8 cellular contexts compared by ENCODE assay signal in the genomic region with DNA sequence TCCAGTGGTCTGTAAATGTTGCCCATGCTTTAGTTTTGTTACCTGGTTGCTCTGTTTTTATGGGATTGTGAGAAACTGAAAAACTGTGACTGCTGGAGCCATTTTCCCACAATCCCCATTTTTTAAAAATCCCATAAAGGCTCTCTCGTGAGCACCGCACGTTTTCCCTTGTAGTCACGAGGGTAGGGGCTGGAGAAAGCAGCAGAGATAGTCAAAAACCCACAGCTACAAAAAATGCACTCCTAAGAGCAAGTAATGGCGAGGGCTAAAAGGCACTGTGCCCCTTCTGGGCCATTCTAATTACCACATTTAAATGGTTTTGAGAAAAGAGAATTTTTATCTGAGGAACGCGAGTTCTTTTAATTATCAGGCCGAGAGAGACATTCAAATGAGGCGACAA. TPM values are rescaled to one million over a fixed set of nuclear protein-coding genes. Genes with fewer than 3 reads are reported as not detected.
DNase-seq lines count a peak whose midpoint lies in the region; ATAC-seq and TF ChIP-seq lines count a peak whose summit lies in the region.

No MANE protein-coding gene starts in this region.

- ATAC-seq in PC-3, result no peak
- no peak for ATAC-seq in psoas muscle
- ATAC-seq in HG02884 (IDR thresholded peaks at IDR 0.05; ENCODE audit: unreplicated experiment), result no peak

- H3K79me2 ChIP-seq in PC-3 (ENCODE audit: low read length), result peaks cover 52% of the 10 kb centered on the region

- BruUV-seq in PC-3 (replicated peaks; lab: Mats Ljungman, UMichigan), result no TSS peak

- peaks cover 24% of the 10 kb centered on the region for H4K20me1 ChIP-seq in PC-3 (ENCODE audit: low read length)

- no peak overlapping the region for H3K27ac ChIP-seq in PC-3 (ENCODE audit: low read length)
- peak overlapping the region; percentile 97 for H3K27ac ChIP-seq in psoas muscle

- H3F3A ChIP-seq in PC-3 (ENCODE audit: low read length, unreplicated experiment), result no peaks in the 10 kb centered on the region

- 87 to 90% (median 88%) methylated on average over 9 of the region's 9 CpGs for WGBS in psoas muscle, 3 donors

- no peak overlapping the region for H2AFZ ChIP-seq in PC-3 (ENCODE audit: low read length)

- TF ChIP-seq CTCF in PC-3 (conservative IDR thresholded peaks at IDR 0.05; ENCODE audit: low read depth, low read length), result no peak
- TF ChIP-seq CTCF in epithelial cell of esophagus (IDR thresholded peaks at IDR 0.05; ENCODE audit: insufficient read depth, low read depth, low read length, missing control alignments), result no peak
- TF ChIP-seq CTCF in psoas muscle (IDR thresholded peaks at IDR 0.05), result no peak

- peak overlapping the region; percentile 97; the same call in 1 of the 2 replicates for H3K9ac ChIP-seq in PC-3 (ENCODE audit: low read length)

- H3K4me1 ChIP-seq in PC-3 (ENCODE audit: insufficient read depth, low read length), result peaks cover 30% of the 10 kb centered on the region
- peaks cover 26% of the 10 kb centered on the region for H3K4me1 ChIP-seq in psoas muscle
- H3K4me1 ChIP-seq in HAP-1, result peaks cover 6% of the 10 kb centered on the region

- no peak for DNase-seq in PC-3
- no peak for DNase-seq in epithelial cell of esophagus (ENCODE audit: low read depth)
- no peak for DNase-seq in psoas muscle
- no peak for DNase-seq in DMS114 treated with DMSO at 0.1 percent for 48 hours (lab: John Stamatoyannopoulos, UW; ENCODE audit: unreplicated experiment)
- DNase-seq in putamen (ENCODE audit: low spot score), result no peak
- DNase-seq in HAP-1 (ENCODE audit: low spot score in 2 of 2), result no peak

- H3K9me3 ChIP-seq in PC-3 (ENCODE audit: low read length), result no peaks in the 10 kb centered on the region
- no peaks in the 10 kb centered on the region for H3K9me3 ChIP-seq in psoas muscle
- peaks cover 3% of the 10 kb centered on the region for H3K9me3 ChIP-seq in HAP-1

- POLR2A ChIA-PET in PC-3 (lab: Charles Lee; ENCODE audit: unreplicated experiment), result no interaction called here

- H3K4me2 ChIP-seq in PC-3 (ENCODE audit: low read length), result peak overlapping the region; percentile 89

- no peaks in the 10 kb centered on the region for H3K9me2 ChIP-seq in PC-3 (replicated peaks; ENCODE audit: low read length)

- in situ Hi-C loops in HAP-1 (cut with MboI; ENCODE audit: low sequenced_read_pairs), result no loop called here

- CTCF ChIA-PET in PC-3 (lab: Charles Lee), result no interaction called here

- H3K4me3 ChIP-seq in GM08714 (ENCODE audit: low read length) (peak overlapping the region; percentile 74; the same call in 1 of the 2 replicates), PC-3 (ENCODE audit: low read length) (peak overlapping the region; percentile 76), epithelial cell of esophagus (ENCODE audit: low read length) (peak overlapping the region; percentile 78), psoas muscle (peak overlapping the region; percentile 74), HAP-1 (no peak overlapping the region)

- H3K27me3 ChIP-seq in PC-3 (ENCODE audit: low read length), result no peaks in the 10 kb centered on the region
- H3K27me3 ChIP-seq in psoas muscle (ENCODE audit: insufficient read depth in 3 of 3, low read length in 2 of 3), result no peaks in the 10 kb centered on the region
- no peaks in the 10 kb centered on the region for H3K27me3 ChIP-seq in HAP-1 (ENCODE audit: low read depth)

- intact Hi-C loops in PC-3 (cut with micrococcal nuclease) (no loop called here), psoas muscle (cut with DNase I) (loop anchor here (5.0 to 10.0 kb wide), 5 partner anchors 247 to 611 kb away; a partner anchor contains a TSS)

- H3K36me3 ChIP-seq in PC-3 (ENCODE audit: low read depth, low read length) (no peaks in the 10 kb centered on the region), psoas muscle (ENCODE audit: insufficient read depth in 1 of 2, low read depth in 1 of 2) (peaks cover 0 to 23% of the 10 kb centered on the region in 2 donors), HAP-1 (replicated peaks) (peaks cover 8% of the 10 kb centered on the region)

RNA-seq across cellular contexts. Expression of a gene that starts 1.8 kb away (rescaled TPM):
- 31.7 and 39.3 TPM in 2 replicates for total RNA-seq in PC-3 (2014; rRNA removed)
- total RNA-seq in psoas muscle, result 10 to 100 TPM in 2 of 4 donors, 1 to 10 TPM in 2; 7.6 to 21.6 (median 12.6) TPM
- 10 to 100 TPM; 10.7 to 17.6 (median 12.4) TPM for polyA plus RNA-seq in psoas muscle
